In the genomic region with DNA sequence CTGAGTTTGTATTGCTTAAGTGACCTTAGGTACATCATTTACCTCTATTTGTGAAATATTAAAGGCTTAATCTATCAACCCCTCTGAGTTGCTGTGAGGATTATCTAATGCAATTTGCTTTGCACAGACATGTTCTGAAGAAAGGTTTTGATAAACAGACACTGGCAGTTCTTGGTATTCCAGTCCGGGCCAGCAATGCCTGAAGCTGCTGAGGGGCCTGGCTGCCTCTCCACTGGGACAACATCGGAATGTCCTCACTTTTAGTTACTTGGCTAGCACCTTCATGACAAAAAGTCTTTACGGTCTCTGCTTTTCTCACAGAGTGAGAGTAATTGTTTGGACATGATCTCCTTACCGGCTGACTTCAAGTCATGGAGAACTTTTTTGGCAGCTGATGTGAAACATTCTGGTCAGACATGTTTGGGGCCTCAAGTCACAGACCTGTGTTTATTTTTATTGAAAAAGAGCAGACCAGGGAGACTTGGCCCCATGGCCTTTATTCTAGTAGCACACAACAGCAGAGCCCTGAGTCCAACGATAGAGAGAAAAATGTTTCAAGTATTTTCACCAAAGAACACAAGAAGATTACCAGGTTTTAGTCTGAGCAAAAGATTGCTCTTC, we compare ENCODE assay signal across 14 cellular contexts.
DNase-seq lines count a peak whose midpoint lies in the region; ATAC-seq and TF ChIP-seq lines count a peak whose summit lies in the region.
"Had no signal": no experiment of that assay in that cellular context is flagged by ENCODE, and none has a peak within 500 bp of the region (broad histone marks: within the 10 kb centered on the region; RNA-seq: fewer than 3 reads in every experiment).

No MANE protein-coding gene starts in this region.

- H3K27ac ChIP-seq in GM23338 (ENCODE audit: low read depth) (no peak overlapping the region), stomach smooth muscle (ENCODE audit: low read length) (peak overlapping the region; percentile 37)
- H3K27ac ChIP-seq: BLaER1 had no signal

- DNase-seq in GM23338 (ENCODE audit: low spot score), result no peak
- DNase-seq in mesothelial cell of epicardium (ENCODE audit: low spot score in 2 of 2, unreplicated experiment in 2 of 2), result no peak
- DNase-seq in NCI-H187 treated with DMSO at 0.1 percent for 48 hours (lab: John Stamatoyannopoulos, UW), result no peak
- DNase-seq in NCI-H526 (lab: John Stamatoyannopoulos, UW), result no peak
- DNase-seq in NCI-H187 (lab: John Stamatoyannopoulos, UW), result no peak
- DNase-seq: 8988T; AML-193; Caco-2; CD8-positive, alpha-beta memory T cell; GF-D8 had no signal

- H3K27me3 Mint-ChIP-seq in GM23338 (ENCODE audit: insufficient read depth, low read depth, poor library complexity), result no peaks in the 10 kb centered on the region
- H3K27me3 Mint-ChIP-seq in mesothelial cell of epicardium (ENCODE audit: low read depth), result no peaks in the 10 kb centered on the region
- H3K27me3 Mint-ChIP-seq: CD8-positive, alpha-beta memory T cell had no signal

- H3K79me2 ChIP-seq in GM23338 (replicated peaks; ENCODE audit: insufficient read depth), result no peaks in the 10 kb centered on the region

- no peak for TF ChIP-seq CTCF in GM23338 (conservative IDR thresholded peaks at IDR 0.05; ENCODE audit: low read depth in 2 of 2)
- no peak for TF ChIP-seq CTCF in mesothelial cell of epicardium (IDR thresholded peaks at IDR 0.05; ENCODE audit: unreplicated experiment)

- H2AFZ ChIP-seq in GM23338, result 0 out of 2 replicates have a peak overlapping the region, but pooled peaks have one; percentile 35

- H3K9me2 ChIP-seq in GM23338 (ENCODE audit: insufficient read depth), result no peaks in the 10 kb centered on the region

- H3K4me1 ChIP-seq in GM23338 (ENCODE audit: insufficient read depth), result no peaks in the 10 kb centered on the region
- no peaks in the 10 kb centered on the region for H3K4me1 ChIP-seq in stomach smooth muscle (ENCODE audit: control insufficient read depth, insufficient read depth, low read length)
- H3K4me1 ChIP-seq: BLaER1, Caco-2 had no signal

- H4K20me1 ChIP-seq in GM23338 (replicated peaks; ENCODE audit: insufficient read depth), result no peaks in the 10 kb centered on the region
- H4K20me1 ChIP-seq: BLaER1 had no signal

- 0 out of 3 replicates have a peak, but pooled peaks cover 2% of the 10 kb centered on the region for H3K36me3 Mint-ChIP-seq in GM23338 (ENCODE audit: low read depth)
- peaks cover 9% of the 10 kb centered on the region for H3K36me3 Mint-ChIP-seq in mesothelial cell of epicardium
- H3K36me3 Mint-ChIP-seq: CD8-positive, alpha-beta memory T cell had no signal

- H3K4me3 ChIP-seq in GM23338, result no peak overlapping the region
- no peak overlapping the region for H3K4me3 ChIP-seq in stomach smooth muscle (ENCODE audit: low read length in 2 of 2)
- H3K4me3 ChIP-seq: BLaER1 had no signal

- H3K4me3 Mint-ChIP-seq in GM23338, result no peak overlapping the region
- no peak overlapping the region for H3K4me3 Mint-ChIP-seq in mesothelial cell of epicardium
- H3K4me3 Mint-ChIP-seq: CD8-positive, alpha-beta memory T cell had no signal

- H3K36me3 ChIP-seq in GM23338 (ENCODE audit: insufficient read depth) (no peaks in the 10 kb centered on the region), stomach smooth muscle (ENCODE audit: control insufficient read depth in 2 of 2, insufficient read depth in 2 of 2, low read length in 2 of 2) (no peaks in the 10 kb centered on the region)
- H3K36me3 ChIP-seq: BLaER1 had no signal

- H3K4me1 Mint-ChIP-seq in GM23338, result no peaks in the 10 kb centered on the region
- peaks cover 12% of the 10 kb centered on the region for H3K4me1 Mint-ChIP-seq in mesothelial cell of epicardium
- H3K4me1 Mint-ChIP-seq: CD8-positive, alpha-beta memory T cell had no signal

- no peak overlapping the region for H3K9ac ChIP-seq in stomach smooth muscle (ENCODE audit: low read length in 2 of 2)
- H3K9ac ChIP-seq: BLaER1 had no signal

- peaks cover 11% of the 10 kb centered on the region for H3K9me3 Mint-ChIP-seq in GM23338
- H3K9me3 Mint-ChIP-seq in mesothelial cell of epicardium, result peaks cover 13% of the 10 kb centered on the region

- H3F3A ChIP-seq in GM23338 (replicated peaks; ENCODE audit: low read depth), result no peaks in the 10 kb centered on the region

- ATAC-seq in GM23338, result no peak
- peak; percentile 86 for ATAC-seq in esophagus mucosa
- ATAC-seq: HCT116 had no signal

- H3K9me3 ChIP-seq in stomach smooth muscle (ENCODE audit: control insufficient read depth in 2 of 2, low read length in 2 of 2), result no peaks in the 10 kb centered on the region
- H3K9me3 ChIP-seq: BLaER1, Caco-2 had no signal

- no peaks in the 10 kb centered on the region for H3K27me3 ChIP-seq in GM23338 (ENCODE audit: insufficient read depth)
- H3K27me3 ChIP-seq in stomach smooth muscle (ENCODE audit: control insufficient read depth in 1 of 2, insufficient read depth in 2 of 2, low read length in 2 of 2), result no peaks in the 10 kb centered on the region
- H3K27me3 ChIP-seq: BLaER1 had no signal

- H3K27ac Mint-ChIP-seq in GM23338 (no peak overlapping the region), mesothelial cell of epicardium (peak overlapping the region; percentile 78)
- H3K27ac Mint-ChIP-seq: CD8-positive, alpha-beta memory T cell had no signal

- H3K4me2 ChIP-seq in GM23338, result no peak overlapping the region
- H3K4me2 ChIP-seq: BLaER1 had no signal

TF ChIP-seq in GM23338, 12 proteins besides CTCF, POLR2A, EP300 and RAD21:
- no peak for TF ChIP-seq CREB1 (CRISPR knock-in tag; IDR thresholded peaks at IDR 0.05; ENCODE audit: low read depth)
- TF ChIP-seq, protein P1, sequence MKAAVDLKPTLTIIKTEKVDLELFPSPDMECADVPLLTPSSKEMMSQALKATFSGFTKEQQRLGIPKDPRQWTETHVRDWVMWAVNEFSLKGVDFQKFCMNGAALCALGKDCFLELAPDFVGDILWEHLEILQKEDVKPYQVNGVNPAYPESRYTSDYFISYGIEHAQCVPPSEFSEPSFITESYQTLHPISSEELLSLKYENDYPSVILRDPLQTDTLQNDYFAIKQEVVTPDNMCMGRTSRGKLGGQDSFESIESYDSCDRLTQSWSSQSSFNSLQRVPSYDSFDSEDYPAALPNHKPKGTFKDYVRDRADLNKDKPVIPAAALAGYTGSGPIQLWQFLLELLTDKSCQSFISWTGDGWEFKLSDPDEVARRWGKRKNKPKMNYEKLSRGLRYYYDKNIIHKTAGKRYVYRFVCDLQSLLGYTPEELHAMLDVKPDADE (IDR thresholded peaks at IDR 0.05), result no peak
- TF ChIP-seq, protein P2, sequence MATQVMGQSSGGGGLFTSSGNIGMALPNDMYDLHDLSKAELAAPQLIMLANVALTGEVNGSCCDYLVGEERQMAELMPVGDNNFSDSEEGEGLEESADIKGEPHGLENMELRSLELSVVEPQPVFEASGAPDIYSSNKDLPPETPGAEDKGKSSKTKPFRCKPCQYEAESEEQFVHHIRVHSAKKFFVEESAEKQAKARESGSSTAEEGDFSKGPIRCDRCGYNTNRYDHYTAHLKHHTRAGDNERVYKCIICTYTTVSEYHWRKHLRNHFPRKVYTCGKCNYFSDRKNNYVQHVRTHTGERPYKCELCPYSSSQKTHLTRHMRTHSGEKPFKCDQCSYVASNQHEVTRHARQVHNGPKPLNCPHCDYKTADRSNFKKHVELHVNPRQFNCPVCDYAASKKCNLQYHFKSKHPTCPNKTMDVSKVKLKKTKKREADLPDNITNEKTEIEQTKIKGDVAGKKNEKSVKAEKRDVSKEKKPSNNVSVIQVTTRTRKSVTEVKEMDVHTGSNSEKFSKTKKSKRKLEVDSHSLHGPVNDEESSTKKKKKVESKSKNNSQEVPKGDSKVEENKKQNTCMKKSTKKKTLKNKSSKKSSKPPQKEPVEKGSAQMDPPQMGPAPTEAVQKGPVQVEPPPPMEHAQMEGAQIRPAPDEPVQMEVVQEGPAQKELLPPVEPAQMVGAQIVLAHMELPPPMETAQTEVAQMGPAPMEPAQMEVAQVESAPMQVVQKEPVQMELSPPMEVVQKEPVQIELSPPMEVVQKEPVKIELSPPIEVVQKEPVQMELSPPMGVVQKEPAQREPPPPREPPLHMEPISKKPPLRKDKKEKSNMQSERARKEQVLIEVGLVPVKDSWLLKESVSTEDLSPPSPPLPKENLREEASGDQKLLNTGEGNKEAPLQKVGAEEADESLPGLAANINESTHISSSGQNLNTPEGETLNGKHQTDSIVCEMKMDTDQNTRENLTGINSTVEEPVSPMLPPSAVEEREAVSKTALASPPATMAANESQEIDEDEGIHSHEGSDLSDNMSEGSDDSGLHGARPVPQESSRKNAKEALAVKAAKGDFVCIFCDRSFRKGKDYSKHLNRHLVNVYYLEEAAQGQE (IDR thresholded peaks at IDR 0.05; ENCODE audit: unreplicated experiment), result no peak
- no peak for TF ChIP-seq POLR2AphosphoS5 (IDR thresholded peaks at IDR 0.05; ENCODE audit: low read depth)
- no peak for TF ChIP-seq EZH2phosphoT487 (IDR thresholded peaks at IDR 0.05; ENCODE audit: unreplicated experiment)
- no peak for TF ChIP-seq ZNF114 (CRISPR knock-in tag; IDR thresholded peaks at IDR 0.05)
- no peak for TF ChIP-seq ZNF331 (CRISPR knock-in tag; IDR thresholded peaks at IDR 0.05; ENCODE audit: low read depth)
- TF ChIP-seq JUNB (IDR thresholded peaks at IDR 0.05; ENCODE audit: unreplicated experiment), result no peak
- no peak for TF ChIP-seq STAT1 (IDR thresholded peaks at IDR 0.05; ENCODE audit: unreplicated experiment)
- TF ChIP-seq NANOG (IDR thresholded peaks at IDR 0.05; ENCODE audit: borderline replicate concordance), result no peak
